Comparison of ENCODE assay signal across 1 cellular context in the genomic region with DNA sequence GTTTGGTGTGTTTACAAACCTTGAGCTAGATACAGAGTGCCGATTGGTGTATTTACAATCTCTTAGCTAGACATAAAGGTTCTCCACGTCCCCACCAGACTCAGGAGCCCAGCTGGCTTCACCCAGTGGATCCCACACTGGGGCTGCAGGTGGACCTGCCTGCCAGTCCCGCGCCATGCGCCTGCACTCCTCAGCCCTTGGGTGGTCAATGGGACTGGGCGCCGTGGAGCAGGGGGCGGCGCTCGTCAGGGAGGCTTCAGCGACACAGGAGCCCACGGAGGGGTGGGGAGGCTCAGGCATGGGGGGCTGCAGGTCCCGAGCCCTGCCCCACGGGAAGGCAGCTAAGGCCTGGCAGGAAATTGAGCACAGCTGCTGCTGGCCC.
TF ChIP-seq lines count a peak whose summit lies in the region.

No MANE protein-coding gene starts in this region.

TF ChIP-seq in HepG2, 621 proteins besides CTCF, POLR2A, EP300 and RAD21:
- TF ChIP-seq, protein P1, sequence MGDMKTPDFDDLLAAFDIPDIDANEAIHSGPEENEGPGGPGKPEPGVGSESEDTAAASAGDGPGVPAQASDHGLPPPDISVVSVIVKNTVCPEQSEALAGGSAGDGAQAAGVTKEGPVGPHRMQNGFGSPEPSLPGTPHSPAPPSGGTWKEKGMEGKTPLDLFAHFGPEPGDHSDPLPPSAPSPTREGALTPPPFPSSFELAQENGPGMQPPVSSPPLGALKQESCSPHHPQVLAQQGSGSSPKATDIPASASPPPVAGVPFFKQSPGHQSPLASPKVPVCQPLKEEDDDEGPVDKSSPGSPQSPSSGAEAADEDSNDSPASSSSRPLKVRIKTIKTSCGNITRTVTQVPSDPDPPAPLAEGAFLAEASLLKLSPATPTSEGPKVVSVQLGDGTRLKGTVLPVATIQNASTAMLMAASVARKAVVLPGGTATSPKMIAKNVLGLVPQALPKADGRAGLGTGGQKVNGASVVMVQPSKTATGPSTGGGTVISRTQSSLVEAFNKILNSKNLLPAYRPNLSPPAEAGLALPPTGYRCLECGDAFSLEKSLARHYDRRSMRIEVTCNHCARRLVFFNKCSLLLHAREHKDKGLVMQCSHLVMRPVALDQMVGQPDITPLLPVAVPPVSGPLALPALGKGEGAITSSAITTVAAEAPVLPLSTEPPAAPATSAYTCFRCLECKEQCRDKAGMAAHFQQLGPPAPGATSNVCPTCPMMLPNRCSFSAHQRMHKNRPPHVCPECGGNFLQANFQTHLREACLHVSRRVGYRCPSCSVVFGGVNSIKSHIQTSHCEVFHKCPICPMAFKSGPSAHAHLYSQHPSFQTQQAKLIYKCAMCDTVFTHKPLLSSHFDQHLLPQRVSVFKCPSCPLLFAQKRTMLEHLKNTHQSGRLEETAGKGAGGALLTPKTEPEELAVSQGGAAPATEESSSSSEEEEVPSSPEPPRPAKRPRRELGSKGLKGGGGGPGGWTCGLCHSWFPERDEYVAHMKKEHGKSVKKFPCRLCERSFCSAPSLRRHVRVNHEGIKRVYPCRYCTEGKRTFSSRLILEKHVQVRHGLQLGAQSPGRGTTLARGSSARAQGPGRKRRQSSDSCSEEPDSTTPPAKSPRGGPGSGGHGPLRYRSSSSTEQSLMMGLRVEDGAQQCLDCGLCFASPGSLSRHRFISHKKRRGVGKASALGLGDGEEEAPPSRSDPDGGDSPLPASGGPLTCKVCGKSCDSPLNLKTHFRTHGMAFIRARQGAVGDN (CRISPR knock-in tag; IDR thresholded peaks at IDR 0.05), result 0 out of 2 replicates have a peak, but pooled peaks have one; percentile 15
